In the genomic region with DNA sequence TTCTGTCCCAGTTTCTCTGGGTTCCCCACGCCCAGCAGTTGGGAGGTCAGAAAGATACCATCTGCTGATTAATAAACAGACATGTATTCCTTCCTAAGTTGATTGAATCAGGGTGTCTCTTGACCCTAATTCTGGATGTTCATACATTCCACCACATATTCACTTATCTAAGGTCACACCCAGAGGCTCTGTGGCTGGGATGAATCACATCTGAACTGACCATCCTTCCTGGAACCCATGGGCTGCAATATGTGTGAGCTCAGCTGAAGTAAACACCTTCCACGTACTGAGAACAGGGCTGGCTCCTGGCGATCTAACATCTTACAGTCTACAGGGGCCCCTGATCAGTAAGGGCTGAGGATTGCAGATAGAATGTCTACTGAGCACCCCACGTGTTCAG, we compare ENCODE assay signal across 21 cellular contexts. TPM values are rescaled to one million over a fixed set of nuclear protein-coding genes. Genes with fewer than 3 reads are reported as not detected.
A peak's percentile ranks its signal among the peaks of the same experiment; 100 is the strongest.
DNase-seq lines count a peak whose midpoint lies in the region; ATAC-seq and TF ChIP-seq lines count a peak whose summit lies in the region.
"Had no signal": no experiment of that assay in that cellular context is flagged by ENCODE, and none has a peak within 500 bp of the region (broad histone marks: within the 10 kb centered on the region; RNA-seq: fewer than 3 reads in every experiment).

No MANE protein-coding gene starts in this region.

- H4K20me1 ChIP-seq in SK-N-SH (ENCODE audit: insufficient read depth), result no peaks in the 10 kb centered on the region

- peaks cover 0 to 6% of the 10 kb centered on the region in 2 experiments; a peak in 1 of 4 replicates for H3K4me1 ChIP-seq in SK-N-SH (ENCODE audit: control insufficient read depth in 1 of 2, insufficient read depth in 2 of 2, low read depth in 1 of 2, low read length in 1 of 2)
- no peaks in the 10 kb centered on the region for H3K4me1 ChIP-seq in endodermal cell (ENCODE audit: control insufficient read depth, insufficient read depth, low read length)
- H3K4me1 ChIP-seq in transverse colon, result no peaks in the 10 kb centered on the region

- TF ChIP-seq POLR2A in transverse colon (IDR thresholded peaks at IDR 0.05), result no peak

- H3K9ac ChIP-seq in SK-N-SH (no peak overlapping the region), endodermal cell (ENCODE audit: extremely low read depth, low read length, poor library complexity, severe bottlenecking) (no peak overlapping the region)

- POLR2A ChIA-PET in SK-N-SH (lab: Yijun Ruan, JAX), result no interaction called here

- H3K27ac Mint-ChIP-seq in endodermal cell (no peak overlapping the region), type B pancreatic cell (no peak overlapping the region)
- H3K27ac Mint-ChIP-seq: activated T-helper 2 cell treated with anti-CD3 and anti-CD28 coated beads, Interferon-gamma antibody, Interleukin-2, Interleukin-4, amounts not matched to agents 10 μg/mL and 5 μg/mL and 100 μg/mL, durations not matched to agents 14 hours and 24 hours and 36 hours; naive thymus-derived CD8-positive, alpha-beta T cell had no signal

- H3F3A ChIP-seq in SK-N-SH (replicated peaks; ENCODE audit: insufficient read depth), result no peaks in the 10 kb centered on the region

- in situ Hi-C loops in transverse colon (cut with MboI; ENCODE audit: low pct_ligation_motif_present in 1 of 4, low pct_unique_long_range_greater_than_20kb in 1 of 4, low sequenced_read_pairs in 3 of 4), result no loop called here

- CTCF ChIA-PET in SK-N-SH (lab: Yijun Ruan, JAX), result interaction anchor here (1.1 to 1.5 kb wide), 2 partner anchors 20 to 581 kb away, joined by 3 to 5 read pairs; a partner anchor contains a TSS

- no peak overlapping the region for H3K4me3 Mint-ChIP-seq in endodermal cell
- no peak overlapping the region for H3K4me3 Mint-ChIP-seq in type B pancreatic cell
- H3K4me3 Mint-ChIP-seq: naive thymus-derived CD8-positive, alpha-beta T cell had no signal

- H3K4me1 Mint-ChIP-seq in endodermal cell, result peaks cover 22% of the 10 kb centered on the region
- peaks cover 14% of the 10 kb centered on the region for H3K4me1 Mint-ChIP-seq in type B pancreatic cell (ENCODE audit: unreplicated experiment)
- H3K4me1 Mint-ChIP-seq: naive thymus-derived CD8-positive, alpha-beta T cell had no signal

- H3K4me3 ChIP-seq in SK-N-SH (ENCODE audit: low read depth in 2 of 2, low read length in 1 of 2), result no peak overlapping the region
- no peak overlapping the region for H3K4me3 ChIP-seq in endodermal cell (ENCODE audit: low read length)
- no peak overlapping the region for H3K4me3 ChIP-seq in transverse colon

- no peaks in the 10 kb centered on the region for H3K36me3 ChIP-seq in SK-N-SH (replicated peaks in 1 of 2; ENCODE audit: control insufficient read depth in 1 of 2, insufficient read depth in 2 of 2, low read length in 1 of 2)
- H3K36me3 ChIP-seq in endodermal cell (ENCODE audit: control insufficient read depth, insufficient read depth, low read length), result no peaks in the 10 kb centered on the region
- H3K36me3 ChIP-seq in transverse colon, result no peaks in the 10 kb centered on the region

- no peaks in the 10 kb centered on the region for H3K9me2 ChIP-seq in SK-N-SH

- DNase-seq in SK-N-SH, result no peak
- DNase-seq in endodermal cell, result peak; percentile 24
- DNase-seq in kidney tubule cell (ENCODE audit: low spot score), result peak; percentile 57
- peak; percentile 53 for DNase-seq in ureter (ENCODE audit: low spot score)
- DNase-seq in type B pancreatic cell (ENCODE audit: extremely low spot score, unreplicated experiment), result no peak
- no peak for DNase-seq in transverse colon
- DNase-seq: 8988T; C1 segment of cervical spinal cord; DMS53; naive thymus-derived CD8-positive, alpha-beta T cell; NCI-H2029; NCI-H526 treated with DMSO at 0.1 percent for 48 hours; RPMI8226; stimulated activated naive CD4-positive, alpha-beta T cell; trophoblast cell had no signal

- TF ChIP-seq CTCF in SK-N-SH (IDR thresholded peaks at IDR 0.05) (no peak), endodermal cell (conservative IDR thresholded peaks at IDR 0.05) (no peak), type B pancreatic cell (conservative IDR thresholded peaks at IDR 0.05) (no peak), transverse colon (IDR thresholded peaks at IDR 0.05) (no peak)

- no peaks in the 10 kb centered on the region for H3K36me3 Mint-ChIP-seq in endodermal cell (ENCODE audit: low read depth)
- H3K36me3 Mint-ChIP-seq in type B pancreatic cell, result no peaks in the 10 kb centered on the region
- H3K36me3 Mint-ChIP-seq: naive thymus-derived CD8-positive, alpha-beta T cell had no signal

- intact Hi-C loops in transverse colon (cut with DNase I; ENCODE audit: low total_unique reads), result no loop called here

- 42% methylated on average over 4 of the region's 4 CpGs for WGBS in SK-N-SH (ENCODE audit: low lambda C conversion rate)
- 88 to 90% methylated on average over 3 to 4 of the region's 4 CpGs for WGBS in endodermal cell (ENCODE audit: insufficient coverage in 1 of 2, insufficient read length in 1 of 2), 2 experiments
- WGBS in transverse colon (ENCODE audit: low coverage in 1 of 2), 2 donors, result 55 to 65% methylated on average over 2 to 4 of the region's 4 CpGs

- no peaks in the 10 kb centered on the region for H3K9me3 ChIP-seq in SK-N-SH
- no peaks in the 10 kb centered on the region for H3K9me3 ChIP-seq in endodermal cell (ENCODE audit: control insufficient read depth, low read length)
- H3K9me3 ChIP-seq in transverse colon, result no peaks in the 10 kb centered on the region

- TF ChIP-seq EP300 in SK-N-SH (IDR thresholded peaks at IDR 0.05; ENCODE audit: borderline replicate concordance in 1 of 2, low read depth in 1 of 2, low read length in 1 of 2) (no peak), transverse colon (IDR thresholded peaks at IDR 0.05; ENCODE audit: low read depth) (no peak)

- H3K9me3 Mint-ChIP-seq in endodermal cell (no peaks in the 10 kb centered on the region), type B pancreatic cell (no peaks in the 10 kb centered on the region)
- H3K9me3 Mint-ChIP-seq: activated T-helper 2 cell treated with anti-CD3 and anti-CD28 coated beads, Interferon-gamma antibody, Interleukin-2, Interleukin-4, amounts not matched to agents 10 μg/mL and 5 μg/mL and 100 μg/mL, durations not matched to agents 14 hours and 24 hours and 36 hours; naive thymus-derived CD8-positive, alpha-beta T cell had no signal

- TF ChIP-seq RAD21 in SK-N-SH (IDR thresholded peaks at IDR 0.05; ENCODE audit: low read length), result no peak

- H2AFZ ChIP-seq in SK-N-SH (ENCODE audit: low read depth), result no peak overlapping the region

- ATAC-seq in SK-N-SH treated with all-trans-retinoic acid at 6 μM for 48 hours (no peak), HG03571 (IDR thresholded peaks at IDR 0.05; ENCODE audit: unreplicated experiment) (no peak)
- ATAC-seq: HCT116; naive thymus-derived CD8-positive, alpha-beta T cell had no signal

- no peaks in the 10 kb centered on the region for H3K27me3 ChIP-seq in SK-N-SH (ENCODE audit: insufficient read depth)
- H3K27me3 ChIP-seq in endodermal cell (ENCODE audit: control insufficient read depth, insufficient read depth, low read length, poor library complexity, severe bottlenecking), result peaks cover 5% of the 10 kb centered on the region
- no peaks in the 10 kb centered on the region for H3K27me3 ChIP-seq in transverse colon

- H3K27ac ChIP-seq in SK-N-SH (ENCODE audit: low read depth in 2 of 2, low read length in 1 of 2), result no peak overlapping the region
- H3K27ac ChIP-seq in endodermal cell (ENCODE audit: low read depth, low read length), result no peak overlapping the region
- H3K27ac ChIP-seq in transverse colon, result peak overlapping the region in 1 of 4 donors; percentile 7

- H3K79me2 ChIP-seq in SK-N-SH (ENCODE audit: insufficient read depth), result no peaks in the 10 kb centered on the region

- no peak overlapping the region for H3K4me2 ChIP-seq in SK-N-SH

- H3K27me3 Mint-ChIP-seq in endodermal cell (ENCODE audit: insufficient read depth) (peaks cover 21% of the 10 kb centered on the region), type B pancreatic cell (peaks cover 45% of the 10 kb centered on the region)

TF ChIP-seq in SK-N-SH treated with all-trans-retinoic acid at 6 μM for 48 hours, 23 proteins besides CTCF, POLR2A, EP300 and RAD21:
- TF ChIP-seq ZNF565 (CRISPR knock-in tag; conservative IDR thresholded peaks at IDR 0.05; ENCODE audit: low read depth) (no peak), ISL1 (CRISPR knock-in tag; IDR thresholded peaks at IDR 0.05) (peak; percentile 38)

TF ChIP-seq in SK-N-SH, 30 proteins besides CTCF, POLR2A, EP300 and RAD21 (continues in another document):
- no peak for TF ChIP-seq POLR2AphosphoS5 (IDR thresholded peaks at IDR 0.05; ENCODE audit: low read depth, low read length)
- no peak for TF ChIP-seq SIN3A (IDR thresholded peaks at IDR 0.05; ENCODE audit: borderline replicate concordance, low read depth, low read length)
- TF ChIP-seq NFIC (IDR thresholded peaks at IDR 0.05; ENCODE audit: borderline replicate concordance), result no peak
- TF ChIP-seq, protein P1, sequence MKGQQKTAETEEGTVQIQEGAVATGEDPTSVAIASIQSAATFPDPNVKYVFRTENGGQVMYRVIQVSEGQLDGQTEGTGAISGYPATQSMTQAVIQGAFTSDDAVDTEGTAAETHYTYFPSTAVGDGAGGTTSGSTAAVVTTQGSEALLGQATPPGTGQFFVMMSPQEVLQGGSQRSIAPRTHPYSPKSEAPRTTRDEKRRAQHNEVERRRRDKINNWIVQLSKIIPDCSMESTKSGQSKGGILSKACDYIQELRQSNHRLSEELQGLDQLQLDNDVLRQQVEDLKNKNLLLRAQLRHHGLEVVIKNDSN (IDR thresholded peaks at IDR 0.05; ENCODE audit: borderline replicate concordance, low read depth), result no peak

RNA-seq across cellular contexts. Expression of a gene that starts 20.5 kb away (rescaled TPM):
- 0.02 and 0.03 TPM in 2 replicates for polyA plus RNA-seq in SK-N-SH (2012; rRNA removed)
- 0.01 and 0.04 TPM in 2 replicates for polyA plus RNA-seq in SK-N-SH (2012; cell fraction: cytosol; rRNA removed)
- 0.12 and 0.20 TPM in 2 replicates for polyA plus RNA-seq in SK-N-SH (2012; cell fraction: nucleus; rRNA removed)
- 10 to 100 TPM; 24.4 to 28.0 TPM for total RNA-seq in endodermal cell
- polyA plus RNA-seq in endodermal cell (2013, experiment 1 of 2), result 6.2 TPM
- polyA plus RNA-seq in endodermal cell (2013, experiment 2 of 2), result 6.0 TPM
- 4.6 TPM for total RNA-seq in ureter
- total RNA-seq in type B pancreatic cell (ENCODE audit: low replicate concordance), result 2.2 and 6.7 TPM in 2 replicates
- under 1 TPM in 3 of 4 donors, not detected in 1; 0.27 to 0.48 (median 0.37) TPM for total RNA-seq in transverse colon
- total RNA-seq: activated T-helper 2 cell treated with anti-CD3 and anti-CD28 coated beads, Interferon-gamma antibody, Interleukin-2, Interleukin-4, amounts not matched to agents 10 μg/mL and 5 μg/mL and 100 μg/mL, durations not matched to agents 14 hours and 24 hours and 36 hours; naive thymus-derived CD8-positive, alpha-beta T cell; pulmonary artery endothelial cell; T-helper 1 cell treated with Interleukin-12 subunit alpha and Interleukin-12 subunit beta and Interleukin-4 antibody, amounts not matched to agents 30 ng/mL and 1 ng/mL, for 36 hours had no signal
- polyA plus RNA-seq: naive thymus-derived CD8-positive, alpha-beta T cell had no signal

Comparison
In these comparisons a context has a peak if more than half of its experiments do, and no peak if none do; other contexts are left out.
1. DNase-seq: peak in endodermal cell (single experiment), kidney tubule cell (single experiment) and ureter (single experiment); none in SK-N-SH (single experiment), type B pancreatic cell (single experiment) and transverse colon (single experiment).